ENCODE assay signal across 9 cellular contexts in genomic region chr22:36350751-36351594, GRCh38. TPM values are rescaled to one million over a fixed set of nuclear protein-coding genes. Genes with fewer than 3 reads are reported as not detected.
A peak's percentile ranks its signal among the peaks of the same experiment; 100 is the strongest.
DNase-seq lines count a peak whose midpoint lies in the region; ATAC-seq, FAIRE-seq and TF ChIP-seq lines count a peak whose summit lies in the region.
"Had no signal": no experiment of that assay in that cellular context is flagged by ENCODE, and none has a peak within 500 bp of the region (broad histone marks: within the 10 kb centered on the region; RNA-seq: fewer than 3 reads in every experiment).

No MANE protein-coding gene starts in this region.

- H3K27ac Mint-ChIP-seq in CD14-positive monocyte, result peak overlapping the region; percentile 14 to 92 (median 74)

- no peak for TF ChIP-seq EP300 in esophagus muscularis mucosa (IDR thresholded peaks at IDR 0.05)

- H3K4me1 Mint-ChIP-seq in CD14-positive monocyte, result peaks cover 49% of the 10 kb centered on the region

- H3K27me3 Mint-ChIP-seq in CD14-positive monocyte (ENCODE audit: low read depth in 3 of 3), result peaks cover 0 to 1% (median 0%) of the 10 kb centered on the region in 3 donors

- ATAC-seq in pancreas (peak; percentile 9 to 25 (median 20)), HG03354 (IDR thresholded peaks at IDR 0.05; ENCODE audit: poor library complexity, severe bottlenecking, unreplicated experiment) (no peak)

- intact Hi-C loops in CD14-positive monocyte (cut with micrococcal nuclease), result no loop called here
- intact Hi-C loops in esophagus muscularis mucosa (cut with DNase I), result no loop called here
- intact Hi-C loops in pancreas (cut with DNase I), result no loop called here

- no peak for DNase-seq in CD14-positive monocyte (ENCODE audit: low spot score)
- DNase-seq in SJCRH30, result peak; percentile 85 to 88
- DNase-seq in esophagus muscularis mucosa (ENCODE audit: extremely low spot score), result no peak
- DNase-seq in pancreas, result peak in 1 of 6 donors; percentile 63
- no peak for DNase-seq in effector CD4-positive, alpha-beta T cell
- DNase-seq in NCI-H1436 (lab: John Stamatoyannopoulos, UW), result no peak
- no peak for DNase-seq in putamen (ENCODE audit: low spot score)
- DNase-seq: activated CD8-positive, alpha-beta memory T cell treated with anti-CD3 and anti-CD28 coated beads for 24 hours had no signal

- no peak for TF ChIP-seq CTCF in CD14-positive monocyte (IDR thresholded peaks at IDR 0.05)
- TF ChIP-seq CTCF in esophagus muscularis mucosa (IDR thresholded peaks at IDR 0.05), result peak in 1 of 3 experiments; percentile 14
- no peak for TF ChIP-seq CTCF in pancreas (IDR thresholded peaks at IDR 0.05)

- H3K36me3 ChIP-seq in SJCRH30, result peaks cover 6% of the 10 kb centered on the region
- H3K36me3 ChIP-seq in esophagus muscularis mucosa, result peaks cover 0 to 28% (median 14%) of the 10 kb centered on the region in 4 donors
- H3K36me3 ChIP-seq in pancreas, result peaks cover 0 to 19% (median 6%) of the 10 kb centered on the region in 3 donors

- FAIRE-seq in pancreas (lab: Jason Lieb, UNC), result no peak

- H3K9me3 ChIP-seq in SJCRH30 (replicated peaks), result no peaks in the 10 kb centered on the region
- no peaks in the 10 kb centered on the region for H3K9me3 ChIP-seq in esophagus muscularis mucosa
- no peaks in the 10 kb centered on the region for H3K9me3 ChIP-seq in pancreas

- 24% methylated on average over 12 of the region's 14 CpGs for whole genome bisulfite sequencing in esophagus muscularis mucosa
- 19 to 23% methylated on average over 14 of the region's 14 CpGs for WGBS in pancreas, 2 donors

- H3K9me3 Mint-ChIP-seq in CD14-positive monocyte, result no peaks in the 10 kb centered on the region

- no peaks in the 10 kb centered on the region for H3K27me3 ChIP-seq in SJCRH30
- H3K27me3 ChIP-seq in esophagus muscularis mucosa, result no peaks in the 10 kb centered on the region
- no peaks in the 10 kb centered on the region for H3K27me3 ChIP-seq in pancreas

- H3K4me1 ChIP-seq in SJCRH30 (peaks cover 46% of the 10 kb centered on the region), esophagus muscularis mucosa (peaks cover 97 to 100% (median 98%) of the 10 kb centered on the region in 4 donors), pancreas (peaks cover 44 to 66% (median 54%) of the 10 kb centered on the region in 3 donors)

- TF ChIP-seq POLR2A in esophagus muscularis mucosa (IDR thresholded peaks at IDR 0.05; ENCODE audit: low read depth), result no peak

- H3K4me3 ChIP-seq in SJCRH30 (no peak overlapping the region), esophagus muscularis mucosa (peak overlapping the region in 3 of 4 donors; percentile 9 to 33 (median 12)), pancreas (peak overlapping the region in 1 of 4 donors; percentile 2)

- H3K4me3 Mint-ChIP-seq in CD14-positive monocyte, result no peak overlapping the region

- peaks cover 29 to 65% of the 10 kb centered on the region in 2 donors for H3K36me3 Mint-ChIP-seq in CD14-positive monocyte

- H3K27ac ChIP-seq in SJCRH30 (peak overlapping the region; percentile 78), esophagus muscularis mucosa (replicated peaks in 1 of 4) (peak overlapping the region; percentile 95 to 100 (median 98)), pancreas (peak overlapping the region; percentile 82 to 95 (median 93))

RNA-seq across cellular contexts. Expression of gene MYH9, which starts 36.8 kb away (rescaled TPM):
- polyA plus RNA-seq in CD14-positive monocyte, result 10 to 100 TPM; 35.6 to 79.5 TPM
- total RNA-seq in SJCRH30 (2014; rRNA removed; shearing (Covaris generic)), result 151 TPM in 2 replicates
- total RNA-seq in esophagus muscularis mucosa, result 100 to 1,000 TPM; 241 to 387 (median 358) TPM
- total RNA-seq in pancreas, result 100 to 1,000 TPM; 259 to 554 (median 412) TPM
- 100 to 1,000 TPM in 1 of 2 donors, 10 to 100 TPM in 1; 80.9 to 152 TPM for polyA plus RNA-seq in pancreas

Comparison
In these comparisons a context has a peak if more than half of its experiments do, and no peak if none do; other contexts are left out.
1. DNase-seq: peak in SJCRH30 (2 of 2); none in CD14-positive monocyte (single experiment), esophagus muscularis mucosa (single experiment), effector CD4-positive, alpha-beta T cell (single experiment), NCI-H1436 (single experiment) and putamen (single experiment).
2. Peak in every context shown above with its lines, with median percentiles within 50 percentile points of each other: H3K27ac ChIP-seq.